In genomic region chr17:31112001-31112661, GRCh38 we compare ENCODE assay signal across 23 cellular contexts. TPM values are rescaled to one million over a fixed set of nuclear protein-coding genes. Genes with fewer than 3 reads are reported as not detected.
DNase-seq lines count a peak whose midpoint lies in the region; ATAC-seq, FAIRE-seq and TF ChIP-seq lines count a peak whose summit lies in the region.
"Had no signal": no experiment of that assay in that cellular context is flagged by ENCODE, and none has a peak within 500 bp of the region (broad histone marks: within the 10 kb centered on the region; RNA-seq: fewer than 3 reads in every experiment).

No MANE protein-coding gene starts in this region.

- no peak overlapping the region for H3K27ac ChIP-seq in HEK293 (ENCODE audit: extremely low read depth, low read depth, low read length)
- H3K27ac ChIP-seq: PC-9, thoracic aorta had no signal

- no peak overlapping the region for H3K4me3 ChIP-seq in HEK293 (ENCODE audit: low read depth, low read length)
- H3K4me3 ChIP-seq: PC-9, thoracic aorta had no signal

- CTCF ChIA-PET in HEK293 (lab: Yijun Ruan, JAX) = interaction anchor here (0.5 to 2.2 kb wide), 5 partner anchors 9 to 746 kb away, joined by 3 to 7 read pairs (median 3); no protein-coding TSS in a partner anchor

- peaks cover 33% of the 10 kb centered on the region for H3K4me1 ChIP-seq in HEK293 (ENCODE audit: control insufficient read depth, insufficient read depth, low read length)

- no peak for ATAC-seq in HG03469 (IDR thresholded peaks at IDR 0.05; ENCODE audit: unreplicated experiment)
- ATAC-seq in GM21367 (IDR thresholded peaks at IDR 0.05; ENCODE audit: unreplicated experiment) = no peak

- H3K9me3 ChIP-seq in HEK293 (ENCODE audit: control insufficient read depth, insufficient read depth, low read depth, low read length) = no peaks in the 10 kb centered on the region
- H3K9me3 ChIP-seq: thoracic aorta had no signal

- FAIRE-seq in islet of Langerhans (lab: Jason Lieb, UNC) = peak; percentile 13
- FAIRE-seq in urothelium cell line (lab: Jason Lieb, UNC) = no peak
- FAIRE-seq: GM12891, small intestine had no signal

- POLR2A ChIA-PET in HEK293 (lab: Yijun Ruan, JAX) = interaction anchor here (1.8 kb wide), 1 partner anchor 18 kb away, joined by 6 read pairs; the partner anchor contains the start of gene NF1

- H3K36me3 ChIP-seq in HEK293 (ENCODE audit: control insufficient read depth in 2 of 2, insufficient read depth in 1 of 2, low read length in 2 of 2) = no peaks in the 10 kb centered on the region; a peak in 2 of 3 replicates
- H3K36me3 ChIP-seq: thoracic aorta had no signal

- no peak for TF ChIP-seq CTCF in HEK293 (tag by site-specific recombination; IDR thresholded peaks at IDR 0.05)

- DNase-seq in EL (peak; percentile 57), RPMI7951 (ENCODE audit: low read depth) (peak; percentile 56), AG08395 (ENCODE audit: low spot score) (no peak), urothelium cell line (ENCODE audit: low spot score) (no peak)
- DNase-seq: activated B cell treated with CpG ODN at 0.5 μM for 24 hours; activated effector memory CD4-positive, alpha-beta T cell treated with Interleukin-2 at 50 U/mL for 16 hours; amygdala; central memory CD4-positive, alpha-beta T cell; effector CD8-positive, alpha-beta T cell; GF-D8; hypothalamus; NCI-H1048; NCI-H2081; NCI-H524; PC-9; small intestine; stimulated activated CD8-positive, alpha-beta memory T cell treated with anti-CD3 and anti-CD28 coated beads, Interleukin-4, amount 100 ng/mL, for 48 hours had no signal

TF ChIP-seq in HEK293, 187 proteins besides CTCF, POLR2A, EP300 and RAD21:
- TF ChIP-seq ZNF302 (tag by site-specific recombination; IDR thresholded peaks at IDR 0.05; ENCODE audit: low read depth) (no peak), KLF9 (tag by site-specific recombination; IDR thresholded peaks at IDR 0.05; ENCODE audit: low read depth) (no peak), ZNF488 (tag by site-specific recombination; IDR thresholded peaks at IDR 0.05) (no peak), WT1 (tag by site-specific recombination; IDR thresholded peaks at IDR 0.05) (no peak), ZNF560 (tag by site-specific recombination; IDR thresholded peaks at IDR 0.05; ENCODE audit: borderline replicate concordance) (no peak), ZNF184 (tag by site-specific recombination; IDR thresholded peaks at IDR 0.05) (peak; percentile 67; the same call in 1 of the 2 replicates), PRDM4 (tag by site-specific recombination; IDR thresholded peaks at IDR 0.05) (peak; percentile 89), ZNF629 (tag by site-specific recombination; IDR thresholded peaks at IDR 0.05) (0 out of 2 replicates have a peak, but pooled peaks have one; percentile 3), ZNF311 (tag by site-specific recombination; IDR thresholded peaks at IDR 0.05; ENCODE audit: borderline replicate concordance) (no peak), SCRT2 (tag by site-specific recombination; IDR thresholded peaks at IDR 0.05) (peak; percentile 56; the same call in 1 of the 2 replicates)

RNA-seq across cellular contexts. Expression of gene NF1, which starts 17.4 kb away (rescaled TPM):
- 23.8 and 30.2 TPM in 2 replicates for total RNA-seq in RPMI7951 (2014; rRNA removed; shearing (Covaris generic))

Comparison
In these comparisons a context has a peak if more than half of its experiments do, and no peak if none do; other contexts are left out.
1. DNase-seq: peak in EL (single experiment) and RPMI7951 (single experiment); none in AG08395 (single experiment) and urothelium cell line (single experiment).